In genomic region chr5:60700347-60700815, GRCh38 we compare ENCODE assay signal across 1 cellular context.
TF ChIP-seq lines count a peak whose summit lies in the region.

No MANE protein-coding gene starts in this region.

TF ChIP-seq in HepG2, 621 proteins besides CTCF, POLR2A, EP300 and RAD21 (continued from another document):
- TF ChIP-seq TMF1 (CRISPR knock-in tag; IDR thresholded peaks at IDR 0.05; ENCODE audit: low read depth) (0 out of 2 replicates have a peak, but pooled peaks have one; percentile 28), BRF2 (CRISPR knock-in tag; IDR thresholded peaks at IDR 0.05) (0 out of 2 replicates have a peak, but pooled peaks have one; percentile 4), ZSCAN9 (CRISPR knock-in tag; IDR thresholded peaks at IDR 0.05; ENCODE audit: borderline replicate concordance) (no peak), KDM2A (CRISPR knock-in tag; IDR thresholded peaks at IDR 0.05; ENCODE audit: borderline replicate concordance, low read depth) (peak; percentile 35; the same call in 1 of the 2 replicates), ARID2 (CRISPR knock-in tag; IDR thresholded peaks at IDR 0.05; ENCODE audit: borderline replicate concordance) (0 out of 2 replicates have a peak, but pooled peaks have one; percentile 4), NR2C2 (CRISPR knock-in tag; IDR thresholded peaks at IDR 0.05; ENCODE audit: borderline replicate concordance) (no peak), POLR2G (IDR thresholded peaks at IDR 0.05; ENCODE audit: low read depth, low read length) (no peak), ZNF547 (CRISPR knock-in tag; IDR thresholded peaks at IDR 0.05) (peak; percentile 73; the same call in 1 of the 2 replicates), ZNF7 (CRISPR knock-in tag; IDR thresholded peaks at IDR 0.05) (no peak), HINFP (CRISPR knock-in tag; IDR thresholded peaks at IDR 0.05; ENCODE audit: low read depth) (0 out of 2 replicates have a peak, but pooled peaks have one; percentile 39), ZC3H13 (CRISPR knock-in tag; IDR thresholded peaks at IDR 0.05) (peak; percentile 3; the same call in 1 of the 2 replicates), ZNF224 (CRISPR knock-in tag; IDR thresholded peaks at IDR 0.05) (0 out of 2 replicates have a peak, but pooled peaks have one; percentile 55), DMTF1 (CRISPR knock-in tag; IDR thresholded peaks at IDR 0.05) (0 out of 2 replicates have a peak, but pooled peaks have one; percentile 45), RNF2 (conservative IDR thresholded peaks at IDR 0.05; ENCODE audit: low read depth) (0 out of 2 replicates have a peak, but pooled peaks have one; percentile 17), ZZZ3 (CRISPR knock-in tag; IDR thresholded peaks at IDR 0.05; ENCODE audit: borderline replicate concordance) (0 out of 2 replicates have a peak, but pooled peaks have one; percentile 10), HNF1B (CRISPR knock-in tag; IDR thresholded peaks at IDR 0.05) (peak; percentile 13; the same call in 1 of the 2 replicates), ZNF501 (CRISPR knock-in tag; IDR thresholded peaks at IDR 0.05) (peak; percentile 86)
TF ChIP-seq in HepG2: peak in this region for 37.
